In the genomic region with DNA sequence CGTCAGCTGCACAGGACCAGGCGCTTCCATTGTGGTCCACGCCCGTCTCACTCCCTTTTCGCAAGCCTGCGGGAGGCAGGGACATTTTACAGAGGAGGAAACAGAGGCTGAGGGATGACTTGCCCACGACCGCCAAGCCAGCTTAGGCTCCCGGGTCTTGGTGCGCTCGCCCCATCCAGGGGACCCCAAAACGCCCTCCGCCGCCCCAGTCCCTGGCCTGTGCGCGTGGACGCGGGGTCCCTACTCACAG, we compare ENCODE assay signal across 8 cellular contexts. TPM values are rescaled to one million over a fixed set of nuclear protein-coding genes. Genes with fewer than 3 reads are reported as not detected.
DNase-seq lines count a peak whose midpoint lies in the region; ATAC-seq and TF ChIP-seq lines count a peak whose summit lies in the region.

No MANE protein-coding gene starts in this region.

- peak overlapping the region; percentile 37 to 60 for H3K4me3 ChIP-seq in foreskin fibroblast (ENCODE audit: low read depth in 1 of 2, low read length in 2 of 2)
- peak overlapping the region; percentile 15 for H3K4me3 ChIP-seq in retinal pigment epithelial cell (ENCODE audit: low read length)

- CTCF ChIA-PET in activated B cell treated with CpG ODN at 0.5 μM for 24 hours (lab: Charles Lee): no interaction called here

- no peaks in the 10 kb centered on the region for H3K9me3 Mint-ChIP-seq in activated B cell treated with CpG ODN at 0.5 μM for 24 hours

- intact Hi-C loops in activated B cell treated with CpG ODN at 0.5 μM for 24 hours (cut with micrococcal nuclease): loop anchor here (2.0 to 10.0 kb wide), 5 partner anchors 54 to 801 kb away; no protein-coding TSS in a partner anchor

- H3K27ac Mint-ChIP-seq in activated B cell treated with CpG ODN at 0.5 μM for 24 hours: peak overlapping the region; percentile 18

- H3K9me3 ChIP-seq in ES-I3 (ENCODE audit: control insufficient read depth, insufficient read depth, low read length): no peaks in the 10 kb centered on the region

- H3K9ac ChIP-seq in ES-I3 (ENCODE audit: low read depth, low read length): peak overlapping the region; percentile 67; the same call in 1 of the 2 replicates

- H3K4me3 Mint-ChIP-seq in activated B cell treated with CpG ODN at 0.5 μM for 24 hours: peak overlapping the region; percentile 86

- peaks cover 23% of the 10 kb centered on the region for H3K4me1 Mint-ChIP-seq in activated B cell treated with CpG ODN at 0.5 μM for 24 hours

- DNase-seq in activated B cell treated with CpG ODN at 0.5 μM for 24 hours (no peak), foreskin fibroblast (no peak), retinal pigment epithelial cell (ENCODE audit: low read depth) (no peak), substantia nigra (lab: John Stamatoyannopoulos, UW) (no peak)
- no peak for DNase-seq in effector CD4-positive, alpha-beta T cell

- H3K4me1 ChIP-seq in ES-I3 (ENCODE audit: insufficient read depth, low read length): no peaks in the 10 kb centered on the region

- ATAC-seq in activated B cell treated with CpG ODN at 0.5 μM for 24 hours (ENCODE audit: low read depth) (no peak), GM18867 (IDR thresholded peaks at IDR 0.05; ENCODE audit: unreplicated experiment) (no peak), GM21528 (IDR thresholded peaks at IDR 0.05; ENCODE audit: low FRiP score, unreplicated experiment) (no peak)

- H3K36me3 Mint-ChIP-seq in activated B cell treated with CpG ODN at 0.5 μM for 24 hours (ENCODE audit: low read depth): no peaks in the 10 kb centered on the region

- POLR2A ChIA-PET in activated B cell treated with CpG ODN at 0.5 μM for 24 hours (lab: Charles Lee): no interaction called here

- TF ChIP-seq CTCF in activated B cell treated with CpG ODN at 0.5 μM for 24 hours (IDR thresholded peaks at IDR 0.05) (no peak), foreskin fibroblast (IDR thresholded peaks at IDR 0.05; ENCODE audit: low read depth, low read length) (no peak), retinal pigment epithelial cell (conservative IDR thresholded peaks at IDR 0.05; ENCODE audit: low read depth, low read length) (no peak)

- H3K27ac ChIP-seq in substantia nigra (ENCODE audit: low read depth, low read length, poor library complexity, severe bottlenecking): no peak overlapping the region

- peaks cover 30% of the 10 kb centered on the region for H3K27me3 Mint-ChIP-seq in activated B cell treated with CpG ODN at 0.5 μM for 24 hours

- no peaks in the 10 kb centered on the region for H3K36me3 ChIP-seq in ES-I3 (ENCODE audit: insufficient read depth, low read length)

RNA-seq across cellular contexts. Expression of a gene that starts 0.3 kb away (rescaled TPM):
- 0.16 and 0.37 TPM in 2 replicates for total RNA-seq in activated B cell treated with CpG ODN at 0.5 μM for 24 hours
